15 cellular contexts compared by ENCODE assay signal in genomic region chr3:117630469-117630868, GRCh38.
DNase-seq lines count a peak whose midpoint lies in the region; ATAC-seq, FAIRE-seq and TF ChIP-seq lines count a peak whose summit lies in the region.
"Had no signal": no experiment of that assay in that cellular context is flagged by ENCODE, and none has a peak within 500 bp of the region (broad histone marks: within the 10 kb centered on the region; RNA-seq: fewer than 3 reads in every experiment).

No MANE protein-coding gene starts in this region.

- H3K27me3 ChIP-seq in breast epithelium (no peaks in the 10 kb centered on the region), small intestine (ENCODE audit: control insufficient read depth in 2 of 2, insufficient read depth in 2 of 2, low read length in 2 of 2) (no peaks in the 10 kb centered on the region)
- H3K27me3 ChIP-seq: brain microvascular endothelial cell had no signal

- TF ChIP-seq POLR2A in breast epithelium (IDR thresholded peaks at IDR 0.05): no peak

- ATAC-seq in GM18868 (IDR thresholded peaks at IDR 0.05; ENCODE audit: unreplicated experiment) (peak; percentile 45), GM21529 (IDR thresholded peaks at IDR 0.05; ENCODE audit: unreplicated experiment) (peak; percentile 59), HG03066 (IDR thresholded peaks at IDR 0.05; ENCODE audit: low read depth, unreplicated experiment) (peak; percentile 66)
- ATAC-seq: GM23338; Panc1; stimulated activated effector memory CD8-positive, alpha-beta T cell treated with anti-CD3 and anti-CD28 coated beads, Interleukin-12 subunit alpha, Interleukin-12 subunit beta, amount 100 ng/mL, for 72 hours had no signal

- TF ChIP-seq CTCF in breast epithelium (IDR thresholded peaks at IDR 0.05): no peak

- H3K9me3 ChIP-seq in breast epithelium (no peaks in the 10 kb centered on the region), small intestine (ENCODE audit: control insufficient read depth, low read depth) (no peaks in the 10 kb centered on the region)

- H3K27ac ChIP-seq in breast epithelium (no peak overlapping the region), small intestine (ENCODE audit: low read depth in 1 of 2, low read length in 1 of 2) (no peak overlapping the region)
- H3K27ac ChIP-seq: brain microvascular endothelial cell had no signal

- H3K4me3 ChIP-seq in breast epithelium: no peak overlapping the region
- H3K4me3 ChIP-seq in small intestine (ENCODE audit: low read depth in 1 of 2, low read length in 2 of 2): no peak overlapping the region
- H3K4me3 ChIP-seq: GM23338 had no signal

- H3K4me1 ChIP-seq in breast epithelium: peaks cover 0 to 5% of the 10 kb centered on the region in 2 donors
- H3K4me1 ChIP-seq in small intestine (ENCODE audit: control insufficient read depth in 2 of 2, insufficient read depth in 1 of 2, low read depth in 1 of 2, low read length in 1 of 2): no peaks in the 10 kb centered on the region

- intact Hi-C loops in breast epithelium (cut with DNase I; ENCODE audit: low total_unique reads): no loop called here

- FAIRE-seq in small intestine (lab: Jason Lieb, UNC): no peak

- peak; percentile 35 for DNase-seq in NCI-H524 treated with DMSO at 0.1 percent for 48 hours (lab: John Stamatoyannopoulos, UW)
- no peak for DNase-seq in breast epithelium (ENCODE audit: low spot score in 2 of 2)
- no peak for DNase-seq in UCSD-AML1 (lab: John Stamatoyannopoulos, UW; ENCODE audit: unreplicated experiment)
- no peak for DNase-seq in small intestine
- DNase-seq in mucosa of gallbladder (ENCODE audit: low spot score): no peak
- DNase-seq: activated effector memory CD4-positive, alpha-beta T cell treated with anti-CD3 and anti-CD28 coated beads, Interleukin-2, amount 50 U/mL, for 16 hours; brain microvascular endothelial cell; stimulated activated CD4-positive, alpha-beta T cell treated with anti-CD3 and anti-CD28 coated beads, Interleukin-1b, Interleukin-23, amount 100 ng/mL, for 48 hours; T-helper 2 cell had no signal

- H3K36me3 ChIP-seq in breast epithelium (no peaks in the 10 kb centered on the region), small intestine (ENCODE audit: control insufficient read depth in 2 of 2, insufficient read depth in 2 of 2, low read length in 2 of 2) (no peaks in the 10 kb centered on the region)
- H3K36me3 ChIP-seq: brain microvascular endothelial cell had no signal
